ENCODE assay signal across 8 cellular contexts in the genomic region with DNA sequence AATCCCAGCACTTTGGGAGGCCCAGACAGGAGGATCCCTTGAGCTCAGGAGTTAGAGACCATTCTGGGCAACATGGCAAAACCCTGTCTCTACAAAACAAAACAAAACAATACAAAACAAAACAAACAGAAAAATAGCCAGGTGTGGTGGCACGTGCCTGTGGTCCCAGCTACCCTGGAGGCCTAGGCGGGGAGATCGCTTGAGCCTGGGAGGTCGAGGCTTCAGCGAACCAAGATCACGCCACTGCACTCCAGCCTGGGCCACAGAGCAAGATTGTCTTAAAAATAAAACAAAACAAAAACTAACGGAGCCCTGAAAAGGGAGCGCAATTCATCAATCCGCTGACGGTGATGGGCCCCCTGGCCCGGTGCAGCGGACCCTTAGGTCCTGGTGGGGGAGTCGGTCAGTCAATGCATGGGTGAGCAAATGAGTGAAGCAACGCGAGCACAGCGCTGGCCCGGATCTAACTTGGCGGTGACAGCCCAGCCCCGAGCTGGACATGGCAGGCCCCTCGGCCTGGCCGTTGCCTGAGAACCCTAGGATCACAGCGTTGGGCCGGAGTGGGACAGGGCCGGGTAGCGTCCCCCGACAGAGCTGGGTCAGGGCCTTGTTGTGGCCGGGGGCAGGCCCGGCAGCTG. TPM values are rescaled to one million over a fixed set of nuclear protein-coding genes. Genes with fewer than 3 reads are reported as not detected.
DNase-seq lines count a peak whose midpoint lies in the region; ATAC-seq, FAIRE-seq and TF ChIP-seq lines count a peak whose summit lies in the region.

No MANE protein-coding gene starts in this region.

- H4K8ac ChIP-seq in IMR-90 (ENCODE audit: low read depth in 2 of 2, low read length in 2 of 2): peak overlapping the region; percentile 69 to 98

- TF ChIP-seq CTCF in A673 (conservative IDR thresholded peaks at IDR 0.05; ENCODE audit: low read depth, low read length) (no peak), IMR-90 (conservative IDR thresholded peaks at IDR 0.05; ENCODE audit: low read depth, low read length) (no peak), mammary epithelial cell (conservative IDR thresholded peaks at IDR 0.05 in 1 of 2, IDR thresholded peaks at IDR 0.05 in 1 of 2; ENCODE audit: extremely low read depth in 1 of 2, insufficient read depth in 1 of 2, low read depth in 1 of 2, low read length in 2 of 2) (no peak), tibial nerve (IDR thresholded peaks at IDR 0.05) (no peak)

- H2BK5ac ChIP-seq in IMR-90 (ENCODE audit: low read depth, low read length, poor library complexity, severe bottlenecking): no peak overlapping the region

- H3K4me2 ChIP-seq in IMR-90 (ENCODE audit: low read depth, low read length) (peak overlapping the region; percentile 78), mammary epithelial cell (ENCODE audit: insufficient read depth, low read depth, low read length) (peak overlapping the region; percentile 99)

- peaks cover 2% of the 10 kb centered on the region for H3K79me2 ChIP-seq in mammary epithelial cell (ENCODE audit: insufficient read depth, low read length)

- dilution Hi-C loops in IMR-90 (cut with HindIII; ENCODE audit: low sequenced_read_pairs, unreplicated experiment): no loop called here
- dilution Hi-C loops in mammary epithelial cell (cut with HindIII; ENCODE audit: low sequenced_read_pairs): loop anchor here (5.0 kb wide), 1 partner anchor 52 kb away; no protein-coding TSS in a partner anchor

- H2AFZ ChIP-seq in IMR-90 (replicated peaks; ENCODE audit: low read length, poor library complexity) (peak overlapping the region; percentile 97), mammary epithelial cell (ENCODE audit: low read depth, low read length) (peak overlapping the region; percentile 91)

- peak overlapping the region; percentile 36; the same call in 1 of the 2 replicates for H2AK5ac ChIP-seq in IMR-90 (ENCODE audit: low read depth, low read length)

- in situ Hi-C loops in IMR-90 (cut with MboI; ENCODE audit: low sequenced_read_pairs) (no loop called here), mammary epithelial cell (cut with MboI; ENCODE audit: low sequenced_read_pairs in 2 of 2) (loop anchor here in 1 of 2 donors (5.0 kb wide), 1 partner anchor 33 kb away; no protein-coding TSS in a partner anchor)

- H4K91ac ChIP-seq in IMR-90 (ENCODE audit: insufficient read depth, low read depth, low read length): peak overlapping the region; percentile 2; the same call in 1 of the 2 replicates

- peaks cover 58% of the 10 kb centered on the region for H3K4me1 ChIP-seq in A673 (ENCODE audit: insufficient read depth, low read length, poor library complexity, severe bottlenecking)
- H3K4me1 ChIP-seq in IMR-90 (ENCODE audit: control insufficient read depth, insufficient read depth, low read length): peaks cover 18% of the 10 kb centered on the region
- peaks cover 48% of the 10 kb centered on the region for H3K4me1 ChIP-seq in mammary epithelial cell (ENCODE audit: insufficient read depth, low read length)
- peaks cover 0 to 31% (median 6%) of the 10 kb centered on the region in 4 donors for H3K4me1 ChIP-seq in tibial nerve

- H3K23ac ChIP-seq in IMR-90 (ENCODE audit: low read depth, low read length): 0 out of 2 replicates have a peak overlapping the region, but pooled peaks have one; percentile 23

- H2BK120ac ChIP-seq in IMR-90 (ENCODE audit: low read depth, low read length): no peak overlapping the region

- CTCF ChIA-PET in A673 (lab: Charles Lee) (no interaction called here), IMR-90 (lab: Yijun Ruan, JAX) (interaction anchor here (1.0 to 1.2 kb wide), 2 partner anchors 17 to 221 kb away, joined by 3 to 4 read pairs; no protein-coding TSS in a partner anchor), mammary epithelial cell (lab: Charles Lee; ENCODE audit: low non-redundant PET) (no interaction called here)

- TF ChIP-seq EP300 in tibial nerve (IDR thresholded peaks at IDR 0.05): no peak

- no TSS peak for BruUV-seq in A673 (replicated peaks; lab: Mats Ljungman, UMichigan)
- no TSS peak for BruUV-seq in IMR-90 (replicated peaks; lab: Mats Ljungman, UMichigan)
- TSS peak; percentile 23 for BruUV-seq in mammary epithelial cell (replicated peaks; lab: Mats Ljungman, UMichigan)

- H3K79me1 ChIP-seq in IMR-90 (ENCODE audit: low read depth in 1 of 2, low read length in 2 of 2): no peaks in the 10 kb centered on the region; a peak in 1 of 4 replicates

- H3K9me1 ChIP-seq in IMR-90 (ENCODE audit: insufficient read depth, low read length): peaks cover 2% of the 10 kb centered on the region; the same call in 1 of the 2 replicates

- H3K4me3 ChIP-seq in A673 (ENCODE audit: low read depth, low read length, poor library complexity, severe bottlenecking) (peak overlapping the region; percentile 51), IMR-90 (ENCODE audit: insufficient read depth, low read depth, low read length) (peak overlapping the region; percentile 52), mammary epithelial cell (replicated peaks in 1 of 3; ENCODE audit: insufficient read depth in 1 of 3, low read depth in 2 of 3, low read length in 3 of 3) (peak overlapping the region; percentile 64 to 68 (median 68)), tibial nerve (peak overlapping the region; percentile 66 to 86 (median 78))

- intact Hi-C loops in A673 (cut with micrococcal nuclease; ENCODE audit: unreplicated experiment) (loop anchor here (5.0 kb wide), 1 partner anchor 208 kb away; no protein-coding TSS in a partner anchor), IMR-90 (cut with micrococcal nuclease) (loop anchor here (5.0 kb wide), 1 partner anchor 223 kb away; no protein-coding TSS in a partner anchor), mammary epithelial cell (cut with micrococcal nuclease) (loop anchor here (5.0 kb wide), 1 partner anchor 208 kb away; no protein-coding TSS in a partner anchor)

- ATAC-seq in GM18519 (IDR thresholded peaks at IDR 0.05; ENCODE audit: low FRiP score, unreplicated experiment) (peak; percentile 2), IMR-90 (ENCODE audit: low read depth) (peak; percentile 36), GM18505 (IDR thresholded peaks at IDR 0.05; ENCODE audit: unreplicated experiment) (no peak)

- H3K27ac ChIP-seq in A673 (ENCODE audit: low read depth, low read length, poor library complexity, severe bottlenecking) (peak overlapping the region; percentile 71), IMR-90 (ENCODE audit: insufficient read depth, low read length) (peak overlapping the region; percentile 61), mammary epithelial cell (ENCODE audit: insufficient read depth, low read depth, low read length) (peak overlapping the region; percentile 68), tibial nerve (peak overlapping the region; percentile 77 to 95 (median 92))

- 20% methylated on average over 20 of the region's 28 CpGs; no CpG with 5 or more reads in 1 of the 2 experiments for WGBS in IMR-90 (ENCODE audit: extremely low coverage in 2 of 2, insufficient read length in 1 of 2), 2 experiments
- WGBS in mammary epithelial cell (ENCODE audit: low coverage, missing lambda C conversion rate): 26% methylated on average over 10 of the region's 28 CpGs
- WGBS in tibial nerve, 2 donors: 40 to 51% methylated on average over 19 to 23 of the region's 28 CpGs

- peak overlapping the region; percentile 43; the same call in 1 of the 2 replicates for H3K14ac ChIP-seq in IMR-90 (replicated peaks; ENCODE audit: low read depth, low read length)

- H4K20me1 ChIP-seq in IMR-90 (ENCODE audit: insufficient read depth, low read length) (no peaks in the 10 kb centered on the region), mammary epithelial cell (ENCODE audit: insufficient read depth, low read length) (no peaks in the 10 kb centered on the region)

- H2BK20ac ChIP-seq in IMR-90 (ENCODE audit: low read depth, low read length): no peak overlapping the region

- H3K9me3 ChIP-seq in A673 (ENCODE audit: low read depth, low read length, poor library complexity, severe bottlenecking) (peaks cover 7% of the 10 kb centered on the region), IMR-90 (ENCODE audit: control insufficient read depth, insufficient read depth, low read length) (no peaks in the 10 kb centered on the region), mammary epithelial cell (replicated peaks; ENCODE audit: insufficient read depth, low read length) (no peaks in the 10 kb centered on the region), tibial nerve (no peaks in the 10 kb centered on the region)

- peak overlapping the region; percentile 38; the same call in 1 of the 2 replicates for H3K18ac ChIP-seq in IMR-90 (ENCODE audit: low read depth, low read length)

- DNase-seq in A673 (ENCODE audit: low spot score): no peak
- peak; percentile 31 for DNase-seq in IMR-90
- DNase-seq in mammary epithelial cell: no peak
- DNase-seq in left kidney (ENCODE audit: low read depth, low spot score): peak; percentile 75
- DNase-seq in tibial nerve (ENCODE audit: low spot score in 2 of 2): peak in 1 of 2 donors; percentile 50
- DNase-seq in GM19239 (ENCODE audit: insufficient read length, low spot score): no peak

- H4K5ac ChIP-seq in IMR-90 (ENCODE audit: low read depth, low read length): peak overlapping the region; percentile 92

- H3K36me3 ChIP-seq in A673 (ENCODE audit: insufficient read depth, low read length, poor library complexity, severe bottlenecking) (no peaks in the 10 kb centered on the region), IMR-90 (ENCODE audit: control insufficient read depth, insufficient read depth, low read length) (no peaks in the 10 kb centered on the region), mammary epithelial cell (ENCODE audit: insufficient read depth, low read length) (no peaks in the 10 kb centered on the region), tibial nerve (no peaks in the 10 kb centered on the region)

- no peak overlapping the region for H3K56ac ChIP-seq in IMR-90 (ENCODE audit: extremely low read depth, insufficient read depth, low read length)

- POLR2A ChIA-PET in A673 (lab: Charles Lee; ENCODE audit: low non-redundant PET) (no interaction called here), IMR-90 (lab: Charles Lee; ENCODE audit: unreplicated experiment) (interaction anchor here (0.6 to 0.8 kb wide), 2 partner anchors 34 to 238 kb away, joined by 3 to 5 read pairs; no protein-coding TSS in a partner anchor)

- FAIRE-seq in GM19239 (lab: Jason Lieb, UNC): no peak

- peak overlapping the region; percentile 7 for H2AK9ac ChIP-seq in IMR-90 (replicated peaks; ENCODE audit: low read depth, low read length, poor library complexity)

- H3K4ac ChIP-seq in IMR-90 (ENCODE audit: low read depth, low read length): peak overlapping the region; percentile 12

- H3K27me3 ChIP-seq in A673 (replicated peaks; ENCODE audit: insufficient read depth, low read depth, low read length, poor library complexity): no peaks in the 10 kb centered on the region
- H3K27me3 ChIP-seq in IMR-90 (ENCODE audit: control insufficient read depth, insufficient read depth, low read length): no peaks in the 10 kb centered on the region
- no peaks in the 10 kb centered on the region for H3K27me3 ChIP-seq in mammary epithelial cell (ENCODE audit: insufficient read depth, low read length)
- H3K27me3 ChIP-seq in tibial nerve: no peaks in the 10 kb centered on the region

- no peak overlapping the region; the same call in 2 of the 3 replicates for H2BK15ac ChIP-seq in IMR-90 (ENCODE audit: low read depth, low read length)

- H3K9ac ChIP-seq in IMR-90 (ENCODE audit: low read depth, low read length): peak overlapping the region; percentile 72
- H3K9ac ChIP-seq in mammary epithelial cell (ENCODE audit: insufficient read depth, low read length): peak overlapping the region; percentile 65

- TF ChIP-seq RAD21 in IMR-90 (IDR thresholded peaks at IDR 0.05; ENCODE audit: low read length): no peak

- TF ChIP-seq POLR2A in IMR-90 (IDR thresholded peaks at IDR 0.05; ENCODE audit: low read depth, low read length): no peak
- TF ChIP-seq POLR2A in tibial nerve (IDR thresholded peaks at IDR 0.05): no peak
- TF ChIP-seq POLR2A in GM18505 (IDR thresholded peaks at IDR 0.05; ENCODE audit: borderline replicate concordance, extremely low read depth, insufficient read depth, insufficient read length): no peak

RNA-seq across cellular contexts. Expression of gene BLM, which starts 52.4 kb away (rescaled TPM):
- total RNA-seq in A673 (2021): 40.0 and 43.6 TPM in 2 replicates
- total RNA-seq in IMR-90 (2012; rRNA removed): 6.5 and 7.2 TPM in 2 replicates
- 2.3 and 2.5 TPM in 2 replicates for polyA plus RNA-seq in IMR-90 (2012; rRNA removed)
- 0.26 and 0.64 TPM in 2 replicates for polyA plus RNA-seq in IMR-90 (2012; cell fraction: cytosol; rRNA removed)
- polyA plus RNA-seq in IMR-90 (2012; cell fraction: nucleus; rRNA removed; ENCODE audit: low replicate concordance): 0.27 and 1.7 TPM in 2 replicates
- total RNA-seq in mammary epithelial cell: 1 to 10 TPM in 1 of 2 donors, under 1 TPM in 1; 0.83 to 9.2 TPM
- polyA plus RNA-seq in mammary epithelial cell: 4.4 TPM
- 62.5 TPM for polyA minus RNA-seq in mammary epithelial cell
- total RNA-seq in tibial nerve: 1 to 10 TPM in 2 of 4 donors, under 1 TPM in 2; 0.66 to 9.6 (median 1.0) TPM

Comparison
In these comparisons a context has a peak if more than half of its experiments do, and no peak if none do; other contexts are left out.
1. DNase-seq: peak in IMR-90 (single experiment) and left kidney (single experiment); none in A673 (single experiment), mammary epithelial cell (single experiment) and GM19239 (single experiment).
2. Peak in every context shown above with its lines, with median percentiles within 50 percentile points of each other: H3K27ac ChIP-seq and H3K4me3 ChIP-seq.